In genomic region chr2:188937228-188938220, GRCh38 we compare ENCODE assay signal across 12 cellular contexts. TPM values are rescaled to one million over a fixed set of nuclear protein-coding genes. Genes with fewer than 3 reads are reported as not detected.
DNase-seq lines count a peak whose midpoint lies in the region; ATAC-seq and TF ChIP-seq lines count a peak whose summit lies in the region.
"Had no signal": no experiment of that assay in that cellular context is flagged by ENCODE, and none has a peak within 500 bp of the region (broad histone marks: within the 10 kb centered on the region; RNA-seq: fewer than 3 reads in every experiment).

No MANE protein-coding gene starts in this region.

- TF ChIP-seq CTCF in body of pancreas (IDR thresholded peaks at IDR 0.05): no peak
- TF ChIP-seq CTCF in left ventricle myocardium inferior (IDR thresholded peaks at IDR 0.05; ENCODE audit: borderline replicate concordance): no peak
- no peak for TF ChIP-seq CTCF in smooth muscle cell (IDR thresholded peaks at IDR 0.05; ENCODE audit: borderline replicate concordance, insufficient read depth, poor library complexity, severe bottlenecking)
- TF ChIP-seq CTCF in GM20000 (IDR thresholded peaks at IDR 0.05; ENCODE audit: extremely low read depth, missing control alignments): no peak

- peaks cover 4% of the 10 kb centered on the region for H3F3A ChIP-seq in smooth muscle cell (ENCODE audit: low read depth)

- 71 to 81% methylated on average over 1 of the region's 1 CpG for WGBS in body of pancreas, 2 donors
- 100% methylated on average over 1 of the region's 1 CpG for WGBS in smooth muscle cell (ENCODE audit: low lambda C conversion rate)

- intact Hi-C loops in body of pancreas (cut with DNase I) (no loop called here), left ventricle myocardium inferior (cut with micrococcal nuclease) (no loop called here)

- peak; percentile 64 for DNase-seq in GM04503 (ENCODE audit: low read depth)
- DNase-seq in body of pancreas: peak in 1 of 4 donors; percentile 28
- DNase-seq in left ventricle myocardium inferior: no peak
- no peak for DNase-seq in smooth muscle cell (lab: John Stamatoyannopoulos, UW; ENCODE audit: unreplicated experiment)
- no peak for DNase-seq in RKO (ENCODE audit: low spot score)
- no peak for DNase-seq in GM20000 (ENCODE audit: low spot score)
- no peak for DNase-seq in SW 1271 (lab: John Stamatoyannopoulos, UW)
- DNase-seq: activated naive CD4-positive, alpha-beta T cell treated with anti-CD3 and anti-CD28 coated beads for 36 hours; endodermal cell; NCI-H69 had no signal

- H3K9ac ChIP-seq in smooth muscle cell (ENCODE audit: low read depth): no peak overlapping the region

- peak overlapping the region; percentile 78 for H2AFZ ChIP-seq in smooth muscle cell (ENCODE audit: low read depth)

- no peaks in the 10 kb centered on the region for H3K79me2 ChIP-seq in smooth muscle cell (ENCODE audit: low read depth)

- no peaks in the 10 kb centered on the region for H4K20me1 ChIP-seq in smooth muscle cell (ENCODE audit: low read depth)

- H3K4me1 ChIP-seq in body of pancreas: peaks cover 11% of the 10 kb centered on the region
- no peaks in the 10 kb centered on the region for H3K4me1 ChIP-seq in left ventricle myocardium inferior
- no peaks in the 10 kb centered on the region for H3K4me1 ChIP-seq in smooth muscle cell (ENCODE audit: low read depth)

- TF ChIP-seq POLR2A in body of pancreas (IDR thresholded peaks at IDR 0.05): no peak

- H3K4me3 ChIP-seq in body of pancreas: no peak overlapping the region
- no peak overlapping the region for H3K4me3 ChIP-seq in left ventricle myocardium inferior
- no peak overlapping the region for H3K4me3 ChIP-seq in smooth muscle cell

- H3K27me3 ChIP-seq in body of pancreas (no peaks in the 10 kb centered on the region), left ventricle myocardium inferior (ENCODE audit: low read depth) (no peaks in the 10 kb centered on the region), smooth muscle cell (ENCODE audit: low read depth) (no peaks in the 10 kb centered on the region)
- H3K27me3 ChIP-seq: neutrophil had no signal

- ATAC-seq in body of pancreas (peak; percentile 87), GM21447 (IDR thresholded peaks at IDR 0.05; ENCODE audit: unreplicated experiment) (no peak)

- H3K27ac ChIP-seq in body of pancreas (peak overlapping the region in 2 of 4 donors; percentile 7 to 17), left ventricle myocardium inferior (replicated peaks) (peak overlapping the region; percentile 69), smooth muscle cell (ENCODE audit: low read depth) (peak overlapping the region; percentile 46)
- H3K27ac ChIP-seq: neutrophil had no signal

- no peak overlapping the region for H3K4me2 ChIP-seq in smooth muscle cell

- H3K36me3 ChIP-seq in body of pancreas (replicated peaks in 1 of 2; ENCODE audit: insufficient read depth in 1 of 2, low read depth in 2 of 2) (no peaks in the 10 kb centered on the region), left ventricle myocardium inferior (no peaks in the 10 kb centered on the region), smooth muscle cell (ENCODE audit: low read depth) (no peaks in the 10 kb centered on the region)
- H3K36me3 ChIP-seq: neutrophil had no signal

- H3K9me3 ChIP-seq in body of pancreas (no peaks in the 10 kb centered on the region), left ventricle myocardium inferior (replicated peaks) (peaks cover 5% of the 10 kb centered on the region), smooth muscle cell (replicated peaks; ENCODE audit: low read depth) (no peaks in the 10 kb centered on the region)
- H3K9me3 ChIP-seq: neutrophil had no signal

RNA-seq across cellular contexts. Expression of gene COL3A1, which starts 36.6 kb away (rescaled TPM):
- 10 to 100 TPM; 54.7 to 77.5 TPM for total RNA-seq in body of pancreas
- total RNA-seq in left ventricle myocardium inferior: 98.5 TPM
- 10,359 and 12,824 TPM in 2 replicates for total RNA-seq in smooth muscle cell
- 9,077 and 11,807 TPM in 2 replicates for polyA plus RNA-seq in smooth muscle cell
- total RNA-seq: activated naive CD4-positive, alpha-beta T cell treated with anti-CD3 and anti-CD28 coated beads for 36 hours; endodermal cell had no signal

Comparison
In these comparisons a context has a peak if more than half of its experiments do, and no peak if none do; other contexts are left out.
1. RNA of gene COL3A1, which starts 36.6 kb away (total RNA-seq): 10,359 to 12,824 TPM in smooth muscle cell; 98.5 TPM in left ventricle myocardium inferior (single experiment) and 54.7 to 77.5 TPM in body of pancreas; every median in the first group is over 100 times any median in the second.